Comparison of ENCODE assay signal across 14 cellular contexts in genomic region chr2:163173591-163173990, GRCh38.
DNase-seq lines count a peak whose midpoint lies in the region; ATAC-seq and TF ChIP-seq lines count a peak whose summit lies in the region.
"Had no signal": no experiment of that assay in that cellular context is flagged by ENCODE, and none has a peak within 500 bp of the region (broad histone marks: within the 10 kb centered on the region; RNA-seq: fewer than 3 reads in every experiment).

No MANE protein-coding gene starts in this region.

- H2AFZ ChIP-seq in trophoblast cell (ENCODE audit: insufficient read depth, low read length, poor library complexity) = no peak overlapping the region
- H2AFZ ChIP-seq: GM23338 had no signal

- no peak overlapping the region for H3K4me2 ChIP-seq in trophoblast cell (ENCODE audit: low read length)
- H3K4me2 ChIP-seq: GM23338 had no signal

- peak; percentile 27 for DNase-seq in ELF-1 (ENCODE audit: low read depth, low spot score)
- peak; percentile 74 for DNase-seq in islet precursor cell
- DNase-seq in myocyte (ENCODE audit: low read depth) = peak; percentile 4
- peak; percentile 12 to 70 for DNase-seq in trophoblast cell
- no peak for DNase-seq in activated naive CD4-positive, alpha-beta T cell (lab: John Stamatoyannopoulos, UW)
- no peak for DNase-seq in stimulated activated CD4-positive, alpha-beta T cell treated with anti-CD3 and anti-CD28 coated beads, Interleukin-1b, Interleukin-23, amount 100 ng/mL, for 48 hours
- DNase-seq in mesothelial cell of epicardium (ENCODE audit: low spot score in 2 of 2, unreplicated experiment in 2 of 2) = no peak
- DNase-seq: CD8-positive, alpha-beta T cell; COR-L47; H7 had no signal

- no peaks in the 10 kb centered on the region for H3K9me3 ChIP-seq in trophoblast cell (ENCODE audit: insufficient read depth, low read depth, low read length)

- H3K23ac ChIP-seq in trophoblast cell (ENCODE audit: low read length) = no peak overlapping the region

- no CpG with 5 or more reads among the region's 1 CpG for WGBS in trophoblast cell (ENCODE audit: extremely low coverage, insufficient coverage, insufficient read length)

- H3K9ac ChIP-seq in trophoblast cell (ENCODE audit: low read length) = no peak overlapping the region

- H3K27me3 Mint-ChIP-seq in mesothelial cell of epicardium (ENCODE audit: low read depth) = peaks cover 7% of the 10 kb centered on the region

- no peak overlapping the region for H3K4me3 ChIP-seq in trophoblast cell (ENCODE audit: low read depth, low read length)
- H3K4me3 ChIP-seq: GM12878, GM23338 had no signal

- no peak overlapping the region for H2BK12ac ChIP-seq in trophoblast cell (ENCODE audit: low read length)

- TF ChIP-seq CTCF in mesothelial cell of epicardium (IDR thresholded peaks at IDR 0.05; ENCODE audit: unreplicated experiment) = no peak

- H3K4me1 ChIP-seq in trophoblast cell (ENCODE audit: control insufficient read depth in 1 of 2, insufficient read depth in 2 of 2, low read length in 2 of 2) = peaks cover 2 to 3% of the 10 kb centered on the region in 2 experiments

- no peak overlapping the region for H3K18ac ChIP-seq in trophoblast cell (ENCODE audit: low read length)

- no peak overlapping the region for H2BK120ac ChIP-seq in trophoblast cell (ENCODE audit: insufficient read depth, low read length, poor library complexity)

- H3K9me3 Mint-ChIP-seq in mesothelial cell of epicardium = no peaks in the 10 kb centered on the region
- H3K9me3 Mint-ChIP-seq: CD14-positive monocyte; CD8-positive, alpha-beta T cell; GM23338 had no signal

- no peaks in the 10 kb centered on the region for H3K36me3 Mint-ChIP-seq in mesothelial cell of epicardium
- H3K36me3 Mint-ChIP-seq: CD14-positive monocyte; CD8-positive, alpha-beta T cell had no signal

- H3K27ac Mint-ChIP-seq in mesothelial cell of epicardium = no peak overlapping the region
- H3K27ac Mint-ChIP-seq: CD14-positive monocyte; CD8-positive, alpha-beta T cell; GM23338 had no signal

- H4K91ac ChIP-seq in trophoblast cell (ENCODE audit: low read depth, low read length) = no peak overlapping the region

- no peaks in the 10 kb centered on the region for H3K79me2 ChIP-seq in trophoblast cell (ENCODE audit: control insufficient read depth, insufficient read depth, low read length, poor library complexity)

- no peak overlapping the region for H3K4ac ChIP-seq in trophoblast cell (ENCODE audit: low read depth, low read length)

- H3K4me3 Mint-ChIP-seq in mesothelial cell of epicardium = no peak overlapping the region
- H3K4me3 Mint-ChIP-seq: CD14-positive monocyte; CD8-positive, alpha-beta T cell; GM23338 had no signal

- ATAC-seq in GM19351 (IDR thresholded peaks at IDR 0.05; ENCODE audit: unreplicated experiment) = no peak
- ATAC-seq: CD8-positive, alpha-beta T cell; GM12878; GM23338 had no signal

- H4K12ac ChIP-seq in trophoblast cell (ENCODE audit: low read depth, low read length) = no peak overlapping the region

- no peaks in the 10 kb centered on the region for H3K27me3 ChIP-seq in trophoblast cell (ENCODE audit: insufficient read depth, low read length)

- no peak overlapping the region for H4K8ac ChIP-seq in trophoblast cell (ENCODE audit: low read depth, low read length)

- H2BK5ac ChIP-seq in trophoblast cell (ENCODE audit: low read depth, low read length, poor library complexity) = no peak overlapping the region

- peaks cover 2% of the 10 kb centered on the region for H3K4me1 Mint-ChIP-seq in mesothelial cell of epicardium
- H3K4me1 Mint-ChIP-seq: CD14-positive monocyte had no signal

- no peak overlapping the region for H3K14ac ChIP-seq in trophoblast cell (ENCODE audit: low read length)

- H3K36me3 ChIP-seq in trophoblast cell (ENCODE audit: control insufficient read depth in 1 of 2, insufficient read depth in 2 of 2, low read length in 2 of 2) = no peaks in the 10 kb centered on the region

- no peaks in the 10 kb centered on the region for H3K79me1 ChIP-seq in trophoblast cell (ENCODE audit: low read length)

- peak overlapping the region; percentile 42 for H3K27ac ChIP-seq in trophoblast cell (ENCODE audit: low read depth, low read length)

- no peak overlapping the region for H2AK5ac ChIP-seq in trophoblast cell (ENCODE audit: low read length)

Comparison
In these comparisons a context has a peak if more than half of its experiments do, and no peak if none do; other contexts are left out.
1. DNase-seq: peak in ELF-1 (single experiment), islet precursor cell (single experiment), myocyte (single experiment) and trophoblast cell (2 of 2); none in activated naive CD4-positive, alpha-beta T cell (0 of 4), stimulated activated CD4-positive, alpha-beta T cell treated with anti-CD3 and anti-CD28 coated beads, Interleukin-1b, Interleukin-23, amount 100 ng/mL, for 48 hours (single experiment) and mesothelial cell of epicardium (0 of 2).